1 cellular context compared by ENCODE assay signal in the genomic region with DNA sequence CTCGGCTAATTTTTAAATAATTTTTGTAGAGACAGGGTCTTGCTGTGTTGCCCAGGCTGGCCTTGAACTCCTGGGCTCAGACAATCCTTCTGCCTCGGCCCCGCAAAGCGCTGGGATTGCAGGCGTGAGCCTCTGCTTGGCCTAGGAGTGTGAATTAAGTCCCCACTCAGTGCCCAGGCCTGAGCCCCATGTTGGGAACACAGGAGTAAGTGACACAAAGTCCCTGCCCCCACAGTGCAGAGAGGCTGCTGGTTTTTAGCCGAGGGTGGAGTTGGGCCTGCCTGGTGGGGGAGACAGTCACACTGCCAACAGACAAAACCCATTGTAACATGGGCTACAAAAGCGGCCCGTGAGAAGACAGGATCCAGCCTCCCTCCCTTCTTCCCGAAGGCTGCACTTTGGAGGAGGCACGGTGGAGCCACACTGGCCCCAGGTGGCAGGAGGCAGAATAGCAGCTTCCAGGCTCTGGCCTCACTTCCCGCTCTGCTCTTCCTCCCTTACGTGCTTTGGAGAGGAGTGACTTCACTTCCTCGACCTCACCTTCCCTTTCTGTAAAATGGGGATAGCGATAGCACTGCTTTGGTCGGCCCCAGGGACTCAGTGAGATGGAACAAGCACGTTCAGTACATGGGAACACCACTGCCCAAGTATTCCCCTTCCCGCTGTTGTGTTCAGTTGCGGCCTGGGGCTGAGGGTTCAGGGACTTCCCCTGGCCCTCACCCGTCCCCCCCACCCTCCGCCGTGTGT.
TF ChIP-seq lines count a peak whose summit lies in the region.

No MANE protein-coding gene starts in this region.

TF ChIP-seq in HEK293, 187 proteins besides CTCF, POLR2A, EP300 and RAD21 (continued from another document and continues in another):
- TF ChIP-seq, protein P1, sequence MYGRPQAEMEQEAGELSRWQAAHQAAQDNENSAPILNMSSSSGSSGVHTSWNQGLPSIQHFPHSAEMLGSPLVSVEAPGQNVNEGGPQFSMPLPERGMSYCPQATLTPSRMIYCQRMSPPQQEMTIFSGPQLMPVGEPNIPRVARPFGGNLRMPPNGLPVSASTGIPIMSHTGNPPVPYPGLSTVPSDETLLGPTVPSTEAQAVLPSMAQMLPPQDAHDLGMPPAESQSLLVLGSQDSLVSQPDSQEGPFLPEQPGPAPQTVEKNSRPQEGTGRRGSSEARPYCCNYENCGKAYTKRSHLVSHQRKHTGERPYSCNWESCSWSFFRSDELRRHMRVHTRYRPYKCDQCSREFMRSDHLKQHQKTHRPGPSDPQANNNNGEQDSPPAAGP (tag by site-specific recombination; IDR thresholded peaks at IDR 0.05): no peak
- TF ChIP-seq, protein P2, sequence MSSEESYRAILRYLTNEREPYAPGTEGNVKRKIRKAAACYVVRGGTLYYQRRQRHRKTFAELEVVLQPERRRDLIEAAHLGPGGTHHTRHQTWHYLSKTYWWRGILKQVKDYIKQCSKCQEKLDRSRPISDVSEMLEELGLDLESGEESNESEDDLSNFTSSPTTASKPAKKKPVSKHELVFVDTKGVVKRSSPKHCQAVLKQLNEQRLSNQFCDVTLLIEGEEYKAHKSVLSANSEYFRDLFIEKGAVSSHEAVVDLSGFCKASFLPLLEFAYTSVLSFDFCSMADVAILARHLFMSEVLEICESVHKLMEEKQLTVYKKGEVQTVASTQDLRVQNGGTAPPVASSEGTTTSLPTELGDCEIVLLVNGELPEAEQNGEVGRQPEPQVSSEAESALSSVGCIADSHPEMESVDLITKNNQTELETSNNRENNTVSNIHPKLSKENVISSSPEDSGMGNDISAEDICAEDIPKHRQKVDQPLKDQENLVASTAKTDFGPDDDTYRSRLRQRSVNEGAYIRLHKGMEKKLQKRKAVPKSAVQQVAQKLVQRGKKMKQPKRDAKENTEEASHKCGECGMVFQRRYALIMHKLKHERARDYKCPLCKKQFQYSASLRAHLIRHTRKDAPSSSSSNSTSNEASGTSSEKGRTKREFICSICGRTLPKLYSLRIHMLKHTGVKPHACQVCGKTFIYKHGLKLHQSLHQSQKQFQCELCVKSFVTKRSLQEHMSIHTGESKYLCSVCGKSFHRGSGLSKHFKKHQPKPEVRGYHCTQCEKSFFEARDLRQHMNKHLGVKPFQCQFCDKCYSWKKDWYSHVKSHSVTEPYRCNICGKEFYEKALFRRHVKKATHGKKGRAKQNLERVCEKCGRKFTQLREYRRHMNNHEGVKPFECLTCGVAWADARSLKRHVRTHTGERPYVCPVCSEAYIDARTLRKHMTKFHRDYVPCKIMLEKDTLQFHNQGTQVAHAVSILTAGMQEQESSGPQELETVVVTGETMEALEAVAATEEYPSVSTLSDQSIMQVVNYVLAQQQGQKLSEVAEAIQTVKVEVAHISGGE (tag by site-specific recombination; conservative IDR thresholded peaks at IDR 0.05; ENCODE audit: low read depth): no peak
- TF ChIP-seq, protein P3, sequence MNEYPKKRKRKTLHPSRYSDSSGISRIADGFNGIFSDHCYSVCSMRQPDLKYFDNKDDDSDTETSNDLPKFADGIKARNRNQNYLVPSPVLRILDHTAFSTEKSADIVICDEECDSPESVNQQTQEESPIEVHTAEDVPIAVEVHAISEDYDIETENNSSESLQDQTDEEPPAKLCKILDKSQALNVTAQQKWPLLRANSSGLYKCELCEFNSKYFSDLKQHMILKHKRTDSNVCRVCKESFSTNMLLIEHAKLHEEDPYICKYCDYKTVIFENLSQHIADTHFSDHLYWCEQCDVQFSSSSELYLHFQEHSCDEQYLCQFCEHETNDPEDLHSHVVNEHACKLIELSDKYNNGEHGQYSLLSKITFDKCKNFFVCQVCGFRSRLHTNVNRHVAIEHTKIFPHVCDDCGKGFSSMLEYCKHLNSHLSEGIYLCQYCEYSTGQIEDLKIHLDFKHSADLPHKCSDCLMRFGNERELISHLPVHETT (tag by site-specific recombination; IDR thresholded peaks at IDR 0.05): no peak
- TF ChIP-seq ZNF140 (tag by site-specific recombination; IDR thresholded peaks at IDR 0.05) (no peak), ZNF621 (tag by site-specific recombination; IDR thresholded peaks at IDR 0.05) (no peak), BCL11B (tag by site-specific recombination; IDR thresholded peaks at IDR 0.05; ENCODE audit: low read depth) (no peak), HOXD13 (CRISPR knock-in tag; IDR thresholded peaks at IDR 0.05; ENCODE audit: borderline replicate concordance) (no peak), ZNF19 (tag by site-specific recombination; IDR thresholded peaks at IDR 0.05; ENCODE audit: low read depth) (no peak), ZNF707 (tag by site-specific recombination; IDR thresholded peaks at IDR 0.05) (no peak), ZNF610 (tag by site-specific recombination; IDR thresholded peaks at IDR 0.05; ENCODE audit: borderline replicate concordance) (no peak; the same call in 1 of the 2 replicates), ZNF473 (tag by site-specific recombination; IDR thresholded peaks at IDR 0.05) (no peak), TCF7L2 (IDR thresholded peaks at IDR 0.05; ENCODE audit: borderline replicate concordance, low read depth, low read length) (no peak), ZNF544 (tag by site-specific recombination; IDR thresholded peaks at IDR 0.05) (no peak), FEZF1 (tag by site-specific recombination; IDR thresholded peaks at IDR 0.05) (no peak), GLIS1 (tag by site-specific recombination; IDR thresholded peaks at IDR 0.05) (peak; percentile 64; the same call in 1 of the 2 replicates), ZNF184 (tag by site-specific recombination; IDR thresholded peaks at IDR 0.05) (no peak), ZNF747 (tag by site-specific recombination; IDR thresholded peaks at IDR 0.05) (no peak), ZNF560 (tag by site-specific recombination; IDR thresholded peaks at IDR 0.05; ENCODE audit: borderline replicate concordance) (no peak), ZNF664 (tag by site-specific recombination; IDR thresholded peaks at IDR 0.05) (no peak), ZNF239 (tag by site-specific recombination; IDR thresholded peaks at IDR 0.05) (no peak), ZNF146 (tag by site-specific recombination; IDR thresholded peaks at IDR 0.05) (no peak)
- TF ChIP-seq, protein P4, sequence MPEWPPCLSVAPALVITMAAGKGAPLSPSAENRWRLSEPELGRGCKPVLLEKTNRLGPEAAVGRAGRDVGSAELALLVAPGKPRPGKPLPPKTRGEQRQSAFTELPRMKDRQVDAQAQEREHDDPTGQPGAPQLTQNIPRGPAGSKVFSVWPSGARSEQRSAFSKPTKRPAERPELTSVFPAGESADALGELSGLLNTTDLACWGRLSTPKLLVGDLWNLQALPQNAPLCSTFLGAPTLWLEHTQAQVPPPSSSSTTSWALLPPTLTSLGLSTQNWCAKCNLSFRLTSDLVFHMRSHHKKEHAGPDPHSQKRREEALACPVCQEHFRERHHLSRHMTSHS (tag by site-specific recombination; IDR thresholded peaks at IDR 0.05): no peak
- TF ChIP-seq, protein P5, sequence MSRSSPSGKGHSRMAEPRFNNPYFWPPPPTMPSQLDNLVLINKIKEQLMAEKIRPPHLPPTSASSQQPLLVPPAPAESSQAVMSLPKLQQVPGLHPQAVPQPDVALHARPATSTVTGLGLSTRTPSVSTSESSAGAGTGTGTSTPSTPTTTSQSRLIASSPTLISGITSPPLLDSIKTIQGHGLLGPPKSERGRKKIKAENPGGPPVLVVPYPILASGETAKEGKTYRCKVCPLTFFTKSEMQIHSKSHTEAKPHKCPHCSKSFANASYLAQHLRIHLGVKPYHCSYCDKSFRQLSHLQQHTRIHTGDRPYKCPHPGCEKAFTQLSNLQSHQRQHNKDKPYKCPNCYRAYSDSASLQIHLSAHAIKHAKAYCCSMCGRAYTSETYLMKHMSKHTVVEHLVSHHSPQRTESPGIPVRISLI (tag by site-specific recombination; IDR thresholded peaks at IDR 0.05): no peak
- TF ChIP-seq, protein P6, sequence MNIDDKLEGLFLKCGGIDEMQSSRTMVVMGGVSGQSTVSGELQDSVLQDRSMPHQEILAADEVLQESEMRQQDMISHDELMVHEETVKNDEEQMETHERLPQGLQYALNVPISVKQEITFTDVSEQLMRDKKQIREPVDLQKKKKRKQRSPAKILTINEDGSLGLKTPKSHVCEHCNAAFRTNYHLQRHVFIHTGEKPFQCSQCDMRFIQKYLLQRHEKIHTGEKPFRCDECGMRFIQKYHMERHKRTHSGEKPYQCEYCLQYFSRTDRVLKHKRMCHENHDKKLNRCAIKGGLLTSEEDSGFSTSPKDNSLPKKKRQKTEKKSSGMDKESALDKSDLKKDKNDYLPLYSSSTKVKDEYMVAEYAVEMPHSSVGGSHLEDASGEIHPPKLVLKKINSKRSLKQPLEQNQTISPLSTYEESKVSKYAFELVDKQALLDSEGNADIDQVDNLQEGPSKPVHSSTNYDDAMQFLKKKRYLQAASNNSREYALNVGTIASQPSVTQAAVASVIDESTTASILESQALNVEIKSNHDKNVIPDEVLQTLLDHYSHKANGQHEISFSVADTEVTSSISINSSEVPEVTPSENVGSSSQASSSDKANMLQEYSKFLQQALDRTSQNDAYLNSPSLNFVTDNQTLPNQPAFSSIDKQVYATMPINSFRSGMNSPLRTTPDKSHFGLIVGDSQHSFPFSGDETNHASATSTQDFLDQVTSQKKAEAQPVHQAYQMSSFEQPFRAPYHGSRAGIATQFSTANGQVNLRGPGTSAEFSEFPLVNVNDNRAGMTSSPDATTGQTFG (tag by site-specific recombination; IDR thresholded peaks at IDR 0.05; ENCODE audit: borderline replicate concordance): no peak
- TF ChIP-seq, protein P7, sequence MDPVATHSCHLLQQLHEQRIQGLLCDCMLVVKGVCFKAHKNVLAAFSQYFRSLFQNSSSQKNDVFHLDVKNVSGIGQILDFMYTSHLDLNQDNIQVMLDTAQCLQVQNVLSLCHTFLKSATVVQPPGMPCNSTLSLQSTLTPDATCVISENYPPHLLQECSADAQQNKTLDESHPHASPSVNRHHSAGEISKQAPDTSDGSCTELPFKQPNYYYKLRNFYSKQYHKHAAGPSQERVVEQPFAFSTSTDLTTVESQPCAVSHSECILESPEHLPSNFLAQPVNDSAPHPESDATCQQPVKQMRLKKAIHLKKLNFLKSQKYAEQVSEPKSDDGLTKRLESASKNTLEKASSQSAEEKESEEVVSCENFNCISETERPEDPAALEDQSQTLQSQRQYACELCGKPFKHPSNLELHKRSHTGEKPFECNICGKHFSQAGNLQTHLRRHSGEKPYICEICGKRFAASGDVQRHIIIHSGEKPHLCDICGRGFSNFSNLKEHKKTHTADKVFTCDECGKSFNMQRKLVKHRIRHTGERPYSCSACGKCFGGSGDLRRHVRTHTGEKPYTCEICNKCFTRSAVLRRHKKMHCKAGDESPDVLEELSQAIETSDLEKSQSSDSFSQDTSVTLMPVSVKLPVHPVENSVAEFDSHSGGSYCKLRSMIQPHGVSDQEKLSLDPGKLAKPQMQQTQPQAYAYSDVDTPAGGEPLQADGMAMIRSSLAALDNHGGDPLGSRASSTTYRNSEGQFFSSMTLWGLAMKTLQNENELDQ (tag by site-specific recombination; IDR thresholded peaks at IDR 0.05; ENCODE audit: low read depth): no peak
- TF ChIP-seq, protein P8, sequence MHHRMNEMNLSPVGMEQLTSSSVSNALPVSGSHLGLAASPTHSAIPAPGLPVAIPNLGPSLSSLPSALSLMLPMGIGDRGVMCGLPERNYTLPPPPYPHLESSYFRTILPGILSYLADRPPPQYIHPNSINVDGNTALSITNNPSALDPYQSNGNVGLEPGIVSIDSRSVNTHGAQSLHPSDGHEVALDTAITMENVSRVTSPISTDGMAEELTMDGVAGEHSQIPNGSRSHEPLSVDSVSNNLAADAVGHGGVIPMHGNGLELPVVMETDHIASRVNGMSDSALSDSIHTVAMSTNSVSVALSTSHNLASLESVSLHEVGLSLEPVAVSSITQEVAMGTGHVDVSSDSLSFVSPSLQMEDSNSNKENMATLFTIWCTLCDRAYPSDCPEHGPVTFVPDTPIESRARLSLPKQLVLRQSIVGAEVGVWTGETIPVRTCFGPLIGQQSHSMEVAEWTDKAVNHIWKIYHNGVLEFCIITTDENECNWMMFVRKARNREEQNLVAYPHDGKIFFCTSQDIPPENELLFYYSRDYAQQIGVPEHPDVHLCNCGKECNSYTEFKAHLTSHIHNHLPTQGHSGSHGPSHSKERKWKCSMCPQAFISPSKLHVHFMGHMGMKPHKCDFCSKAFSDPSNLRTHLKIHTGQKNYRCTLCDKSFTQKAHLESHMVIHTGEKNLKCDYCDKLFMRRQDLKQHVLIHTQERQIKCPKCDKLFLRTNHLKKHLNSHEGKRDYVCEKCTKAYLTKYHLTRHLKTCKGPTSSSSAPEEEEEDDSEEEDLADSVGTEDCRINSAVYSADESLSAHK (tag by site-specific recombination; IDR thresholded peaks at IDR 0.05): no peak; the same call in 1 of the 2 replicates
- TF ChIP-seq, protein P9, sequence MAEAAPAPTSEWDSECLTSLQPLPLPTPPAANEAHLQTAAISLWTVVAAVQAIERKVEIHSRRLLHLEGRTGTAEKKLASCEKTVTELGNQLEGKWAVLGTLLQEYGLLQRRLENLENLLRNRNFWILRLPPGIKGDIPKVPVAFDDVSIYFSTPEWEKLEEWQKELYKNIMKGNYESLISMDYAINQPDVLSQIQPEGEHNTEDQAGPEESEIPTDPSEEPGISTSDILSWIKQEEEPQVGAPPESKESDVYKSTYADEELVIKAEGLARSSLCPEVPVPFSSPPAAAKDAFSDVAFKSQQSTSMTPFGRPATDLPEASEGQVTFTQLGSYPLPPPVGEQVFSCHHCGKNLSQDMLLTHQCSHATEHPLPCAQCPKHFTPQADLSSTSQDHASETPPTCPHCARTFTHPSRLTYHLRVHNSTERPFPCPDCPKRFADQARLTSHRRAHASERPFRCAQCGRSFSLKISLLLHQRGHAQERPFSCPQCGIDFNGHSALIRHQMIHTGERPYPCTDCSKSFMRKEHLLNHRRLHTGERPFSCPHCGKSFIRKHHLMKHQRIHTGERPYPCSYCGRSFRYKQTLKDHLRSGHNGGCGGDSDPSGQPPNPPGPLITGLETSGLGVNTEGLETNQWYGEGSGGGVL (tag by site-specific recombination; IDR thresholded peaks at IDR 0.05): no peak
- TF ChIP-seq, protein P10, sequence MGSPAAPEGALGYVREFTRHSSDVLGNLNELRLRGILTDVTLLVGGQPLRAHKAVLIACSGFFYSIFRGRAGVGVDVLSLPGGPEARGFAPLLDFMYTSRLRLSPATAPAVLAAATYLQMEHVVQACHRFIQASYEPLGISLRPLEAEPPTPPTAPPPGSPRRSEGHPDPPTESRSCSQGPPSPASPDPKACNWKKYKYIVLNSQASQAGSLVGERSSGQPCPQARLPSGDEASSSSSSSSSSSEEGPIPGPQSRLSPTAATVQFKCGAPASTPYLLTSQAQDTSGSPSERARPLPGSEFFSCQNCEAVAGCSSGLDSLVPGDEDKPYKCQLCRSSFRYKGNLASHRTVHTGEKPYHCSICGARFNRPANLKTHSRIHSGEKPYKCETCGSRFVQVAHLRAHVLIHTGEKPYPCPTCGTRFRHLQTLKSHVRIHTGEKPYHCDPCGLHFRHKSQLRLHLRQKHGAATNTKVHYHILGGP (tag by site-specific recombination; IDR thresholded peaks at IDR 0.05): no peak
- TF ChIP-seq, protein P11, sequence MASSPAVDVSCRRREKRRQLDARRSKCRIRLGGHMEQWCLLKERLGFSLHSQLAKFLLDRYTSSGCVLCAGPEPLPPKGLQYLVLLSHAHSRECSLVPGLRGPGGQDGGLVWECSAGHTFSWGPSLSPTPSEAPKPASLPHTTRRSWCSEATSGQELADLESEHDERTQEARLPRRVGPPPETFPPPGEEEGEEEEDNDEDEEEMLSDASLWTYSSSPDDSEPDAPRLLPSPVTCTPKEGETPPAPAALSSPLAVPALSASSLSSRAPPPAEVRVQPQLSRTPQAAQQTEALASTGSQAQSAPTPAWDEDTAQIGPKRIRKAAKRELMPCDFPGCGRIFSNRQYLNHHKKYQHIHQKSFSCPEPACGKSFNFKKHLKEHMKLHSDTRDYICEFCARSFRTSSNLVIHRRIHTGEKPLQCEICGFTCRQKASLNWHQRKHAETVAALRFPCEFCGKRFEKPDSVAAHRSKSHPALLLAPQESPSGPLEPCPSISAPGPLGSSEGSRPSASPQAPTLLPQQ (tag by site-specific recombination; IDR thresholded peaks at IDR 0.05): peak; percentile 61; the same call in 1 of the 2 replicates
